1 cellular context compared by ENCODE assay signal in genomic region chr17:79400989-79401703, GRCh38.
TF ChIP-seq lines count a peak whose summit lies in the region.

No MANE protein-coding gene starts in this region.

TF ChIP-seq in HepG2, 621 proteins besides CTCF, POLR2A, EP300 and RAD21 (continued from another document):
- TF ChIP-seq HNF1A (IDR thresholded peaks at IDR 0.05; ENCODE audit: low read depth) = no peak
- no peak for TF ChIP-seq HNF1A (CRISPR knock-in tag; IDR thresholded peaks at IDR 0.05; ENCODE audit: borderline replicate concordance)
- 0 out of 2 replicates have a peak, but pooled peaks have one; percentile 33 for TF ChIP-seq SP4 (CRISPR knock-in tag; IDR thresholded peaks at IDR 0.05)
- peak; percentile 18; the same call in 1 of the 2 replicates for TF ChIP-seq ZNF501 (CRISPR knock-in tag; IDR thresholded peaks at IDR 0.05)
- peak; percentile 29; the same call in 1 of the 2 replicates for TF ChIP-seq GATAD2A (CRISPR knock-in tag; IDR thresholded peaks at IDR 0.05)
- TF ChIP-seq ZNF788 (CRISPR knock-in tag; IDR thresholded peaks at IDR 0.05; ENCODE audit: borderline replicate concordance) = peak; percentile 38; the same call in 1 of the 2 replicates
- TF ChIP-seq FOXC1 (CRISPR knock-in tag; IDR thresholded peaks at IDR 0.05; ENCODE audit: borderline replicate concordance) = no peak
- peak; percentile 98 for TF ChIP-seq XRCC5 (optimal IDR thresholded peaks at IDR 0.05; ENCODE audit: low read length)
- TF ChIP-seq ZFP91 (CRISPR knock-in tag; IDR thresholded peaks at IDR 0.05; ENCODE audit: borderline replicate concordance) = peak; percentile 55; the same call in 1 of the 2 replicates
- no peak for TF ChIP-seq ZNF512B (CRISPR knock-in tag; IDR thresholded peaks at IDR 0.05; ENCODE audit: borderline replicate concordance)
- 0 out of 3 replicates have a peak, but pooled peaks have one; percentile 21 for TF ChIP-seq MXI1 (IDR thresholded peaks at IDR 0.05; ENCODE audit: borderline replicate concordance, low read depth, low read length)
- no peak for TF ChIP-seq CCAR2 (optimal IDR thresholded peaks at IDR 0.05; ENCODE audit: low read depth, low read length)
- no peak for TF ChIP-seq ZNF652 (CRISPR knock-in tag; IDR thresholded peaks at IDR 0.05; ENCODE audit: borderline replicate concordance, low read depth)
- TF ChIP-seq ZNF577 (CRISPR knock-in tag; IDR thresholded peaks at IDR 0.05; ENCODE audit: borderline replicate concordance, low read depth) = no peak
- TF ChIP-seq FOXK1 (CRISPR knock-in tag; IDR thresholded peaks at IDR 0.05; ENCODE audit: borderline replicate concordance, low read depth) = 0 out of 2 replicates have a peak, but pooled peaks have one; percentile 30
- TF ChIP-seq ZKSCAN1 (IDR thresholded peaks at IDR 0.05; ENCODE audit: low read length) = 0 out of 2 replicates have a peak, but pooled peaks have one; percentile 30
- peak; percentile 33 for TF ChIP-seq STAG1 (CRISPR knock-in tag; IDR thresholded peaks at IDR 0.05)
- TF ChIP-seq ERF (CRISPR knock-in tag; IDR thresholded peaks at IDR 0.05) = peak; percentile 46; the same call in 1 of the 2 replicates
- peak; percentile 88 for TF ChIP-seq SP5 (CRISPR knock-in tag; IDR thresholded peaks at IDR 0.05; ENCODE audit: borderline replicate concordance, low read depth)
- TF ChIP-seq EZH2 (conservative IDR thresholded peaks at IDR 0.05; ENCODE audit: low read depth, low read length) = peak; percentile 98
- no peak for TF ChIP-seq AKAP8 (CRISPR knock-in tag; IDR thresholded peaks at IDR 0.05)
